In genomic region chr4:184142121-184143000, GRCh38 we compare ENCODE assay signal across 18 cellular contexts.
"Had no signal": no experiment of that assay in that cellular context is flagged by ENCODE, and none has a peak within 500 bp of the region (broad histone marks: within the 10 kb centered on the region; RNA-seq: fewer than 3 reads in every experiment).

No MANE protein-coding gene starts in this region.

- H3K4me1 ChIP-seq: ascending aorta, tibial artery had no signal

- H3K27me3 ChIP-seq: ascending aorta had no signal

- DNase-seq: activated CD4-positive, alpha-beta T cell treated with anti-CD3 and anti-CD28 coated beads, Interleukin-2, amount 10 ng/mL, durations not matched to agents 7 days and 5 days; activated CD4-positive, CD25-positive, alpha-beta regulatory T cell; activated CD8-positive, alpha-beta memory T cell treated with anti-CD3 and anti-CD28 coated beads, Interleukin-2, amount 50 U/mL, for 48 hours; activated gamma-delta T cell; activated T-cell treated with anti-CD3 and anti-CD28 coated beads, Interleukin-2, amount 50 U/mL, for 48 hours; hypothalamus; islet precursor cell; left colon; natural killer cell; occipital lobe; stimulated activated CD4-positive, alpha-beta T cell treated with anti-CD3 and anti-CD28 coated beads, Interleukin-2, amount 100 ng/mL, for 24 hours; stimulated activated naive CD8-positive, alpha-beta T cell treated with anti-CD3 and anti-CD28 coated beads, Interleukin-15, Interleukin-2, amounts not matched to agents 100 U/mL and 50 U/mL, for 24 hours; substantia nigra; T-helper 9 cell; tibial artery had no signal

- H3K27ac ChIP-seq: ascending aorta, coronary artery, tibial artery had no signal

- H3K36me3 ChIP-seq: ascending aorta, tibial artery had no signal

- H3K4me3 ChIP-seq: ascending aorta, coronary artery, lung, tibial artery had no signal

- ATAC-seq: left colon; natural killer cell; stimulated activated naive CD8-positive, alpha-beta T cell treated with anti-CD3 and anti-CD28 coated beads, Interleukin-15, Interleukin-2, amounts not matched to agents 100 U/mL and 50 U/mL, for 24 hours had no signal
